18 cellular contexts compared by ENCODE assay signal in genomic region chr21:36696390-36696639, GRCh38. TPM values are rescaled to one million over a fixed set of nuclear protein-coding genes. Genes with fewer than 3 reads are reported as not detected.
"Had no signal": no experiment of that assay in that cellular context is flagged by ENCODE, and none has a peak within 500 bp of the region (broad histone marks: within the 10 kb centered on the region; RNA-seq: fewer than 3 reads in every experiment).

No MANE protein-coding gene starts in this region.

- H3K9me3 Mint-ChIP-seq: natural killer cell, T-cell had no signal

- H3K27ac Mint-ChIP-seq: natural killer cell, T-cell had no signal

- H3K36me3 Mint-ChIP-seq: natural killer cell, T-cell had no signal

- H3K9ac ChIP-seq: SK-N-SH had no signal

- H3K9me2 ChIP-seq: SK-N-SH had no signal

- H3K27ac ChIP-seq: adrenal gland, dorsolateral prefrontal cortex, pancreas, tibial artery, uterus had no signal

- H3K4me3 Mint-ChIP-seq: natural killer cell had no signal

- H3K4me2 ChIP-seq: SK-N-SH had no signal

- DNase-seq: activated CD4-positive, CD25-positive, alpha-beta regulatory T cell treated with anti-CD3 and anti-CD28 coated beads, Interleukin-2, amount 50 U/mL, for 72 hours; activated naive CD4-positive, alpha-beta T cell; adrenal gland; dorsolateral prefrontal cortex; foreskin fibroblast; mesenchymal stem cell; natural killer cell; stimulated activated CD4-positive, alpha-beta T cell treated with anti-CD3 and anti-CD28 coated beads, Interleukin-12 subunit alpha, Interleukin-12 subunit beta, amount 100 ng/mL, for 4 hours; stimulated activated CD4-positive, alpha-beta T cell treated with anti-CD3 and anti-CD28 coated beads, Interleukin-2, amount 100 ng/mL, for 24 hours; stimulated activated naive CD4-positive, alpha-beta T cell; T-cell; T1000; tibial artery; uterus had no signal

- H3K36me3 ChIP-seq: adrenal gland, pancreas, tibial artery, uterus had no signal

- H3K4me3 ChIP-seq: adrenal gland, dorsolateral prefrontal cortex, pancreas, tibial artery, uterus had no signal

- H3K9me3 ChIP-seq: adrenal gland, pancreas, SK-N-SH, uterus had no signal

- ATAC-seq: natural killer cell, pancreas, T-cell had no signal

RNA-seq across cellular contexts. Expression of gene SIM2, which starts 2.6 kb away (rescaled TPM):
- total RNA-seq: liver, natural killer cell, subcutaneous adipose tissue had no signal
- polyA plus RNA-seq: SK-N-SH had no signal
